ENCODE assay signal across 34 cellular contexts in genomic region chr15:77123854-77124253, GRCh38.
"Had no signal": no experiment of that assay in that cellular context is flagged by ENCODE, and none has a peak within 500 bp of the region (broad histone marks: within the 10 kb centered on the region; RNA-seq: fewer than 3 reads in every experiment).

No MANE protein-coding gene starts in this region.

- DNase-seq: activated CD4-positive, alpha-beta T cell treated with anti-CD3 and anti-CD28 coated beads for 36 hours; activated CD4-positive, alpha-beta T cell treated with anti-CD3 and anti-CD28 coated beads, Interleukin-2, amount 10 ng/mL, durations not matched to agents 7 days and 5 days; activated CD4-positive, alpha-beta T cell treated with anti-CD3 and anti-CD28 coated beads, Interleukin-2, amount 50 U/mL, for 48 hours; activated CD4-positive, CD25-positive, alpha-beta regulatory T cell; activated CD4-positive, CD25-positive, alpha-beta regulatory T cell treated with anti-CD3 and anti-CD28 coated beads, Interleukin-2, amount 50 U/mL, for 72 hours; activated CD8-positive, alpha-beta memory T cell treated with anti-CD3 and anti-CD28 coated beads for 24 hours; activated CD8-positive, alpha-beta T cell treated with anti-CD3 and anti-CD28 coated beads for 36 hours; activated effector memory CD4-positive, alpha-beta T cell treated with Interleukin-2 at 50 U/mL for 16 hours; activated gamma-delta T cell treated with Interleukin-2 at 50 U/mL for 16 hours; activated naive CD4-positive, alpha-beta T cell treated with anti-CD3 and anti-CD28 coated beads, Interleukin-2, amount 50 U/mL, for 16 hours; activated naive CD4-positive, alpha-beta T cell treated with Interleukin-2 at 50 U/mL for 16 hours; activated T-cell treated with anti-CD3 and anti-CD28 coated beads, Interleukin-2, amount 50 U/mL, for 4 hours; amniotic stem cell; anterior cingulate cortex; brain microvascular endothelial cell; cortex of kidney; effector CD8-positive, alpha-beta T cell; foreskin fibroblast; glutamatergic neuron; heart left ventricle; T-helper 2 cell; WERI-Rb-1 had no signal

- H3K36me3 ChIP-seq: brain microvascular endothelial cell, WERI-Rb-1 had no signal

- H3K4me3 Mint-ChIP-seq: activated CD4-positive, alpha-beta T cell treated with anti-CD3 and anti-CD28 coated beads for 36 hours; activated CD4-positive, alpha-beta T cell treated with anti-CD3 and anti-CD28 coated beads, Interleukin-2, amount 10 ng/mL, durations not matched to agents 7 days and 5 days; activated CD8-positive, alpha-beta T cell treated with anti-CD3 and anti-CD28 coated beads for 36 hours; activated naive CD8-positive, alpha-beta T cell; activated T-cell treated with anti-CD3 and anti-CD28 coated beads, Interleukin-2, amount 50 U/mL, for 4 hours; activated T-helper 17 cell treated with anti-CD3 and anti-CD28 coated beads, Interleukin-2, amount 50 U/mL, for 72 hours; central memory CD8-positive, alpha-beta T cell had no signal

- ATAC-seq: activated CD4-positive, alpha-beta T cell treated with anti-CD3 and anti-CD28 coated beads for 36 hours; activated CD8-positive, alpha-beta T cell treated with anti-CD3 and anti-CD28 coated beads for 36 hours; activated T-cell treated with anti-CD3 and anti-CD28 coated beads, Interleukin-2, amount 50 U/mL, for 4 hours; activated T-helper 17 cell treated with anti-CD3 and anti-CD28 coated beads, Interleukin-2, amount 50 U/mL, for 72 hours; esophagus mucosa; heart left ventricle had no signal

- H3K27me3 Mint-ChIP-seq: activated CD4-positive, alpha-beta T cell treated with anti-CD3 and anti-CD28 coated beads for 36 hours; activated CD4-positive, alpha-beta T cell treated with anti-CD3 and anti-CD28 coated beads, Interleukin-2, amount 10 ng/mL, durations not matched to agents 7 days and 5 days; activated CD8-positive, alpha-beta T cell treated with anti-CD3 and anti-CD28 coated beads for 36 hours; activated naive CD8-positive, alpha-beta T cell; activated T-helper 17 cell treated with anti-CD3 and anti-CD28 coated beads, Interleukin-2, amount 50 U/mL, for 72 hours; central memory CD8-positive, alpha-beta T cell had no signal

- H3K4me3 ChIP-seq: heart left ventricle had no signal

- FAIRE-seq: astrocyte, bronchial epithelial cell, colon, endometrium, endothelial cell of umbilical vein, frontal cortex, TTC549 had no signal

- H3K9me3 Mint-ChIP-seq: activated CD4-positive, alpha-beta T cell treated with anti-CD3 and anti-CD28 coated beads, Interleukin-2, amount 10 ng/mL, durations not matched to agents 7 days and 5 days; activated CD8-positive, alpha-beta T cell treated with anti-CD3 and anti-CD28 coated beads for 36 hours; activated T-cell treated with anti-CD3 and anti-CD28 coated beads, Interleukin-2, amount 50 U/mL, for 4 hours; activated T-helper 17 cell treated with anti-CD3 and anti-CD28 coated beads, Interleukin-2, amount 50 U/mL, for 72 hours; central memory CD8-positive, alpha-beta T cell had no signal

- H3K4me1 Mint-ChIP-seq: activated T-helper 17 cell treated with anti-CD3 and anti-CD28 coated beads, Interleukin-2, amount 50 U/mL, for 72 hours had no signal

- H3K27me3 ChIP-seq: brain microvascular endothelial cell, heart left ventricle had no signal

- H3K27ac ChIP-seq: brain microvascular endothelial cell, epithelial cell of prostate, WERI-Rb-1 had no signal

- H3K27ac Mint-ChIP-seq: activated CD4-positive, alpha-beta T cell treated with anti-CD3 and anti-CD28 coated beads for 36 hours; activated CD4-positive, alpha-beta T cell treated with anti-CD3 and anti-CD28 coated beads, Interleukin-2, amount 10 ng/mL, durations not matched to agents 7 days and 5 days; activated CD8-positive, alpha-beta T cell treated with anti-CD3 and anti-CD28 coated beads for 36 hours; activated naive CD8-positive, alpha-beta T cell; activated T-helper 17 cell treated with anti-CD3 and anti-CD28 coated beads, Interleukin-2, amount 50 U/mL, for 72 hours had no signal

- H3K9me3 ChIP-seq: heart left ventricle had no signal
